Comparison of ENCODE assay signal across 8 cellular contexts in genomic region chr20:38805502-38805957, GRCh38. TPM values are rescaled to one million over a fixed set of nuclear protein-coding genes. Genes with fewer than 3 reads are reported as not detected.
DNase-seq lines count a peak whose midpoint lies in the region; ATAC-seq and TF ChIP-seq lines count a peak whose summit lies in the region.

PPP1R16B (plus strand) TSS chr20:38805697; CDS start chr20:38835926, 30,229 bp downstream.

- H3K27ac ChIP-seq in esophagus (ENCODE audit: low read depth in 2 of 2, low read length in 1 of 2), result peak within 1 kb of the TSS; percentile 59 to 64

- peaks cover 6% of the 10 kb centered on the region for H3K36me3 Mint-ChIP-seq in natural killer cell treated with Interleukin-12 subunit alpha and Interleukin-12 subunit beta and Interleukin-15 and Interleukin-18, amount 100 ng/mL, for 72 hours
- H3K36me3 Mint-ChIP-seq in stimulated activated memory B cell treated with anti-CD40 and anti-IgM and Interleukin-4, amounts not matched to agents 10 μg/mL and 1 μg/mL and 100 μg/mL, for 72 hours, result peaks cover 40% of the 10 kb centered on the region

- peaks cover 48 to 53% of the 10 kb centered on the region in 2 donors for H3K4me1 Mint-ChIP-seq in natural killer cell treated with Interleukin-12 subunit alpha and Interleukin-12 subunit beta and Interleukin-15 and Interleukin-18, amount 100 ng/mL, for 72 hours (ENCODE audit: low read depth in 2 of 2)
- H3K4me1 Mint-ChIP-seq in stimulated activated memory B cell treated with anti-CD40 and anti-IgM and Interleukin-4, amounts not matched to agents 10 μg/mL and 1 μg/mL and 100 μg/mL, for 72 hours, result peaks cover 52% of the 10 kb centered on the region

- no peaks in the 10 kb centered on the region for H3K9me3 ChIP-seq in esophagus (ENCODE audit: control insufficient read depth in 2 of 2, insufficient read depth in 1 of 2, low read depth in 1 of 2, low read length in 1 of 2)

- 3 to 4% methylated on average over 31 to 40 of the region's 40 CpGs for WGBS in esophagus, 2 donors

- no peaks in the 10 kb centered on the region for H3K9me3 Mint-ChIP-seq in natural killer cell treated with Interleukin-12 subunit alpha and Interleukin-12 subunit beta and Interleukin-15 and Interleukin-18, amount 100 ng/mL, for 72 hours
- no peaks in the 10 kb centered on the region for H3K9me3 Mint-ChIP-seq in stimulated activated memory B cell treated with anti-CD40 and anti-IgM and Interleukin-4, amounts not matched to agents 10 μg/mL and 1 μg/mL and 100 μg/mL, for 72 hours

- no peaks in the 10 kb centered on the region for H3K36me3 ChIP-seq in esophagus (ENCODE audit: control insufficient read depth in 2 of 2, insufficient read depth in 2 of 2, low read length in 1 of 2)

- H3K27me3 ChIP-seq in esophagus (ENCODE audit: control insufficient read depth in 1 of 2, insufficient read depth in 2 of 2, low read length in 2 of 2), result peaks cover 0 to 8% of the 10 kb centered on the region in 2 donors

- peak within 1 kb of the TSS; percentile 90 to 93 for H3K27ac Mint-ChIP-seq in natural killer cell treated with Interleukin-12 subunit alpha and Interleukin-12 subunit beta and Interleukin-15 and Interleukin-18, amount 100 ng/mL, for 72 hours
- H3K27ac Mint-ChIP-seq in stimulated activated memory B cell treated with anti-CD40 and anti-IgM and Interleukin-4, amounts not matched to agents 10 μg/mL and 1 μg/mL and 100 μg/mL, for 72 hours, result peak within 1 kb of the TSS; percentile 84

- peak within 1 kb of the TSS; percentile 38 to 57 for H3K4me3 ChIP-seq in esophagus (ENCODE audit: low read depth in 1 of 2, low read length in 2 of 2)

- TF ChIP-seq POLR2A in GM10847 (IDR thresholded peaks at IDR 0.05; ENCODE audit: extremely low read depth, insufficient read length), result peak; percentile 98

- H3K4me3 Mint-ChIP-seq in natural killer cell treated with Interleukin-12 subunit alpha and Interleukin-12 subunit beta and Interleukin-15 and Interleukin-18, amount 100 ng/mL, for 72 hours, result peak within 1 kb of the TSS; percentile 98
- peak within 1 kb of the TSS; percentile 88 for H3K4me3 Mint-ChIP-seq in stimulated activated memory B cell treated with anti-CD40 and anti-IgM and Interleukin-4, amounts not matched to agents 10 μg/mL and 1 μg/mL and 100 μg/mL, for 72 hours

- H3K4me1 ChIP-seq in esophagus (ENCODE audit: control insufficient read depth in 2 of 2, insufficient read depth in 2 of 2, low read length in 1 of 2), result peaks cover 0 to 5% of the 10 kb centered on the region in 2 donors

- peak; percentile 61 for ATAC-seq in HG02571 (IDR thresholded peaks at IDR 0.05; ENCODE audit: unreplicated experiment)
- peak; percentile 90 to 92 for ATAC-seq in natural killer cell treated with Interleukin-12 subunit alpha and Interleukin-12 subunit beta and Interleukin-15 and Interleukin-18, amount 100 ng/mL, for 72 hours
- peak; percentile 88 for ATAC-seq in stimulated activated memory B cell treated with anti-CD40 and anti-IgM and Interleukin-4, amounts not matched to agents 10 μg/mL and 1 μg/mL and 100 μg/mL, for 72 hours

- DNase-seq in NCI-H2227 treated with DMSO at 0.1 percent for 48 hours (lab: John Stamatoyannopoulos, UW), result peak; percentile 21
- peak; percentile 91 for DNase-seq in activated CD8-positive, alpha-beta memory T cell treated with anti-CD3 and anti-CD28 coated beads, Interleukin-2, amount 50 U/mL, for 48 hours
- DNase-seq in natural killer cell treated with Interleukin-12 subunit alpha and Interleukin-12 subunit beta and Interleukin-15 and Interleukin-18, amount 100 ng/mL, for 72 hours (ENCODE audit: low spot score), result peak; percentile 89
- DNase-seq in hepatic stellate cell (ENCODE audit: low spot score), result no peak

- H3K27me3 Mint-ChIP-seq in natural killer cell treated with Interleukin-12 subunit alpha and Interleukin-12 subunit beta and Interleukin-15 and Interleukin-18, amount 100 ng/mL, for 72 hours, result no peaks in the 10 kb centered on the region
- no peaks in the 10 kb centered on the region for H3K27me3 Mint-ChIP-seq in stimulated activated memory B cell treated with anti-CD40 and anti-IgM and Interleukin-4, amounts not matched to agents 10 μg/mL and 1 μg/mL and 100 μg/mL, for 72 hours

RNA-seq across cellular contexts. Expression of gene PPP1R16B, which starts in this region (rescaled TPM):
- 1 to 10 TPM; 1.0 to 1.5 TPM for polyA plus RNA-seq in esophagus
- total RNA-seq in natural killer cell treated with Interleukin-12 subunit alpha and Interleukin-12 subunit beta and Interleukin-15 and Interleukin-18, amount 100 ng/mL, for 72 hours, result 100 to 1,000 TPM in 1 of 2 donors, 10 to 100 TPM in 1; 74.6 to 119 TPM
